In the genomic region with DNA sequence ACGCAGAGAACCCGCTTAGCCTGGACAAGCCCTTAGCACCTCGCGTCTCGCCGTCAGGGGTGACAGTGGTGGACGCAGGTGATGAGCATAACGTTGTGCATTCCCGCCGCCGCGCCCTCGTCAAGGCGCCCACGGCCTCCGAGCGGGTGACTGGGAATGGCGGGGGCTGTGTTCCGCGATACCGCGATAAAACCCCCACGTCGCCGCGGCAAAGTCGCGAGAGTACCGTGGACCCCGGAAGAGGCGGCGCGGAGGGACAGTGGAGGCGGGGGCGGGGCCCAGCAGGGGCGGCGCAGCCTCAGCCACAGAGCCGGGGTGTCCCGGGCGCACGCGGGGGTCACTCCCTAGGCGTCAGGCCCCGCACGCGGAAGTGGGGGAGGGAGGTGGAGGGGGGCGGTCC, we compare ENCODE assay signal across 8 cellular contexts. TPM values are rescaled to one million over a fixed set of nuclear protein-coding genes. Genes with fewer than 3 reads are reported as not detected.
DNase-seq lines count a peak whose midpoint lies in the region; ATAC-seq lines count a peak whose summit lies in the region.

No MANE protein-coding gene starts in this region.

- peak in 41 of 42 donors; percentile 14 to 79 (median 60) for DNase-seq in head of caudate nucleus
- peak; percentile 16 to 44 for DNase-seq in stimulated activated CD4-positive, alpha-beta T cell treated with anti-CD3 and anti-CD28 coated beads, Interleukin-15, amount 100 ng/mL, for 48 hours (ENCODE audit: low read depth in 2 of 2)
- no peak for DNase-seq in germinal center (ENCODE audit: low spot score)
- no peak for DNase-seq in SHP77 treated with DMSO at 0.1 percent for 48 hours (lab: John Stamatoyannopoulos, UW)
- no peak for DNase-seq in NCI-H446 treated with DMSO at 0.1 percent for 48 hours (lab: John Stamatoyannopoulos, UW)

- peaks cover 0 to 8% (median 2%) of the 10 kb centered on the region in 3 donors for H3K4me1 Mint-ChIP-seq in IgD-negative memory B cell
- no peaks in the 10 kb centered on the region for H3K4me1 Mint-ChIP-seq in activated T-helper 17 cell treated with anti-CD3 and anti-CD28 coated beads, Interleukin-2, amount 50 U/mL, for 72 hours

- intact Hi-C loops in head of caudate nucleus (cut with DNase I), result no loop called here

- H3K27me3 Mint-ChIP-seq in IgD-negative memory B cell, result peaks cover 2% of the 10 kb centered on the region
- no peaks in the 10 kb centered on the region for H3K27me3 Mint-ChIP-seq in activated T-helper 17 cell treated with anti-CD3 and anti-CD28 coated beads, Interleukin-2, amount 50 U/mL, for 72 hours

- H3K9me3 Mint-ChIP-seq in IgD-negative memory B cell, result peaks cover 0 to 3% (median 3%) of the 10 kb centered on the region in 3 donors
- H3K9me3 Mint-ChIP-seq in activated T-helper 17 cell treated with anti-CD3 and anti-CD28 coated beads, Interleukin-2, amount 50 U/mL, for 72 hours, result no peaks in the 10 kb centered on the region

- H3K36me3 Mint-ChIP-seq in IgD-negative memory B cell, result peaks cover 1% of the 10 kb centered on the region
- H3K36me3 Mint-ChIP-seq in activated T-helper 17 cell treated with anti-CD3 and anti-CD28 coated beads, Interleukin-2, amount 50 U/mL, for 72 hours (ENCODE audit: low read depth), result no peaks in the 10 kb centered on the region

- peak; percentile 87 for ATAC-seq in activated T-helper 17 cell treated with anti-CD3 and anti-CD28 coated beads, Interleukin-2, amount 50 U/mL, for 72 hours (replicated peaks)
- ATAC-seq in HG03039 (IDR thresholded peaks at IDR 0.05; ENCODE audit: unreplicated experiment), result no peak

- peak overlapping the region in 1 of 3 donors; percentile 83 for H3K27ac Mint-ChIP-seq in IgD-negative memory B cell
- H3K27ac Mint-ChIP-seq in activated T-helper 17 cell treated with anti-CD3 and anti-CD28 coated beads, Interleukin-2, amount 50 U/mL, for 72 hours, result peak overlapping the region; percentile 62

- H3K4me3 Mint-ChIP-seq in IgD-negative memory B cell, result peak overlapping the region in 3 of 4 donors; percentile 66 to 89 (median 76)
- H3K4me3 Mint-ChIP-seq in activated T-helper 17 cell treated with anti-CD3 and anti-CD28 coated beads, Interleukin-2, amount 50 U/mL, for 72 hours, result peak overlapping the region; percentile 73

RNA-seq across cellular contexts. Expression of gene ZFYVE28, which starts 53.8 kb away (rescaled TPM):
- 1.0 TPM for polyA plus RNA-seq in IgD-negative memory B cell
- total RNA-seq in activated T-helper 17 cell treated with anti-CD3 and anti-CD28 coated beads, Interleukin-2, amount 50 U/mL, for 72 hours, result 10 to 100 TPM; 36.3 to 42.7 TPM

RNA-seq across cellular contexts. Expression of gene CFAP99, which starts 54.1 kb away (rescaled TPM):
- polyA plus RNA-seq in IgD-negative memory B cell, result not detected
- total RNA-seq in activated T-helper 17 cell treated with anti-CD3 and anti-CD28 coated beads, Interleukin-2, amount 50 U/mL, for 72 hours, result under 1 TPM; 0.11 to 0.26 TPM

Comparison
In these comparisons a context has a peak if more than half of its experiments do, and no peak if none do; other contexts are left out.
1. DNase-seq: peak in head of caudate nucleus (41 of 42) and stimulated activated CD4-positive, alpha-beta T cell treated with anti-CD3 and anti-CD28 coated beads, Interleukin-15, amount 100 ng/mL, for 48 hours (2 of 2); none in germinal center (single experiment), SHP77 treated with DMSO at 0.1 percent for 48 hours (single experiment) and NCI-H446 treated with DMSO at 0.1 percent for 48 hours (single experiment).